Comparison of ENCODE assay signal across 15 cellular contexts in genomic region chr3:5071061-5071460, GRCh38. TPM values are rescaled to one million over a fixed set of nuclear protein-coding genes. Genes with fewer than 3 reads are reported as not detected.
DNase-seq lines count a peak whose midpoint lies in the region; ATAC-seq and TF ChIP-seq lines count a peak whose summit lies in the region.
"Had no signal": no experiment of that assay in that cellular context is flagged by ENCODE, and none has a peak within 500 bp of the region (broad histone marks: within the 10 kb centered on the region; RNA-seq: fewer than 3 reads in every experiment).

No MANE protein-coding gene starts in this region.

- H3K4me3 Mint-ChIP-seq in activated CD8-positive, alpha-beta T cell treated with anti-CD3 and anti-CD28 coated beads for 36 hours, result no peak overlapping the region
- H3K4me3 Mint-ChIP-seq in activated CD8-positive, alpha-beta T cell treated with anti-CD3 and anti-CD28 coated beads, Interleukin-2, amount 10 ng/mL, durations not matched to agents 7 days and 5 days, result no peak overlapping the region
- H3K4me3 Mint-ChIP-seq: activated naive CD4-positive, alpha-beta T cell treated with anti-CD3 and anti-CD28 coated beads for 36 hours; naive thymus-derived CD4-positive, alpha-beta T cell had no signal

- ATAC-seq in activated CD8-positive, alpha-beta T cell treated with anti-CD3 and anti-CD28 coated beads for 36 hours, result peak; percentile 67
- no peak for ATAC-seq in activated CD8-positive, alpha-beta T cell treated with anti-CD3 and anti-CD28 coated beads, Interleukin-2, amount 10 ng/mL, durations not matched to agents 7 days and 5 days
- ATAC-seq in foreskin keratinocyte (peak; percentile 63), HG03045 (IDR thresholded peaks at IDR 0.05; ENCODE audit: unreplicated experiment) (no peak), HG02642 (IDR thresholded peaks at IDR 0.05; ENCODE audit: poor library complexity, unreplicated experiment) (no peak)
- ATAC-seq: naive thymus-derived CD4-positive, alpha-beta T cell had no signal

- no peaks in the 10 kb centered on the region for H3K9me3 ChIP-seq in adipocyte (ENCODE audit: control insufficient read depth, low read length)
- no peaks in the 10 kb centered on the region for H3K9me3 ChIP-seq in uterus
- H3K9me3 ChIP-seq: HAP-1 had no signal

- DNase-seq in activated CD8-positive, alpha-beta T cell treated with anti-CD3 and anti-CD28 coated beads for 36 hours, result no peak
- DNase-seq in activated CD8-positive, alpha-beta T cell treated with anti-CD3 and anti-CD28 coated beads, Interleukin-2, amount 10 ng/mL, durations not matched to agents 7 days and 5 days, result no peak
- DNase-seq in adipocyte (ENCODE audit: low read depth), result peak; percentile 37
- DNase-seq in foreskin keratinocyte, result peak; percentile 40
- DNase-seq in uterus, result peak; percentile 37 to 43
- DNase-seq in COR-L47 (lab: John Stamatoyannopoulos, UW), result no peak
- DNase-seq: activated naive CD4-positive, alpha-beta T cell treated with anti-CD3 and anti-CD28 coated beads for 36 hours; effector CD4-positive, alpha-beta T cell; GF-D8; naive thymus-derived CD4-positive, alpha-beta T cell; NCI-H446 had no signal

- H3K27me3 ChIP-seq in adipocyte (replicated peaks; ENCODE audit: control insufficient read depth, insufficient read depth, low read length) (peaks cover 16% of the 10 kb centered on the region), foreskin keratinocyte (no peaks in the 10 kb centered on the region), uterus (no peaks in the 10 kb centered on the region)

- peaks cover 3% of the 10 kb centered on the region for H3K4me1 Mint-ChIP-seq in activated CD8-positive, alpha-beta T cell treated with anti-CD3 and anti-CD28 coated beads for 36 hours (ENCODE audit: low read depth)
- peaks cover 2% of the 10 kb centered on the region for H3K4me1 Mint-ChIP-seq in activated CD8-positive, alpha-beta T cell treated with anti-CD3 and anti-CD28 coated beads, Interleukin-2, amount 10 ng/mL, durations not matched to agents 7 days and 5 days (ENCODE audit: low read depth)

- CTCF ChIA-PET in activated CD8-positive, alpha-beta T cell treated with anti-CD3 and anti-CD28 coated beads for 36 hours (lab: Charles Lee), result interaction anchor here (1.4 kb wide), 1 partner anchor 12 kb away, joined by 4 read pairs; no protein-coding TSS in a partner anchor
- CTCF ChIA-PET in activated CD8-positive, alpha-beta T cell treated with anti-CD3 and anti-CD28 coated beads, Interleukin-2, amount 10 ng/mL, durations not matched to agents 7 days and 5 days (lab: Charles Lee), result no interaction called here

- H3K4me3 ChIP-seq in adipocyte (ENCODE audit: low read length) (no peak overlapping the region), uterus (no peak overlapping the region)
- H3K4me3 ChIP-seq: HAP-1, SK-N-MC had no signal

- no peak for TF ChIP-seq POLR2A in uterus (IDR thresholded peaks at IDR 0.05)

- H3K36me3 ChIP-seq in adipocyte (ENCODE audit: control insufficient read depth, insufficient read depth, low read length, severe bottlenecking) (no peaks in the 10 kb centered on the region), uterus (no peaks in the 10 kb centered on the region)
- H3K36me3 ChIP-seq: HAP-1 had no signal

- POLR2A ChIA-PET in activated CD8-positive, alpha-beta T cell treated with anti-CD3 and anti-CD28 coated beads for 36 hours (lab: Charles Lee), result interaction anchor here (1.2 kb wide), 1 partner anchor 86 kb away, joined by 4 read pairs; no protein-coding TSS in a partner anchor
- POLR2A ChIA-PET in activated CD8-positive, alpha-beta T cell treated with anti-CD3 and anti-CD28 coated beads, Interleukin-2, amount 10 ng/mL, durations not matched to agents 7 days and 5 days (lab: Charles Lee), result no interaction called here

- no peaks in the 10 kb centered on the region for H3K36me3 Mint-ChIP-seq in activated CD8-positive, alpha-beta T cell treated with anti-CD3 and anti-CD28 coated beads for 36 hours (ENCODE audit: low read depth)
- no peaks in the 10 kb centered on the region for H3K36me3 Mint-ChIP-seq in activated CD8-positive, alpha-beta T cell treated with anti-CD3 and anti-CD28 coated beads, Interleukin-2, amount 10 ng/mL, durations not matched to agents 7 days and 5 days (ENCODE audit: low read depth)
- H3K36me3 Mint-ChIP-seq: naive thymus-derived CD4-positive, alpha-beta T cell had no signal

- H3K27ac Mint-ChIP-seq in activated CD8-positive, alpha-beta T cell treated with anti-CD3 and anti-CD28 coated beads for 36 hours, result no peak overlapping the region
- no peak overlapping the region for H3K27ac Mint-ChIP-seq in activated CD8-positive, alpha-beta T cell treated with anti-CD3 and anti-CD28 coated beads, Interleukin-2, amount 10 ng/mL, durations not matched to agents 7 days and 5 days
- H3K27ac Mint-ChIP-seq: activated naive CD4-positive, alpha-beta T cell treated with anti-CD3 and anti-CD28 coated beads for 36 hours; naive thymus-derived CD4-positive, alpha-beta T cell had no signal

- H3K4me1 ChIP-seq in adipocyte (ENCODE audit: control insufficient read depth, insufficient read depth, low read length) (peaks cover 21% of the 10 kb centered on the region), foreskin keratinocyte (no peaks in the 10 kb centered on the region), uterus (no peaks in the 10 kb centered on the region)
- H3K4me1 ChIP-seq: HAP-1 had no signal

- intact Hi-C loops in activated CD8-positive, alpha-beta T cell treated with anti-CD3 and anti-CD28 coated beads for 36 hours (cut with micrococcal nuclease), result no loop called here
- intact Hi-C loops in uterus (cut with DNase I; ENCODE audit: low total_unique reads), result no loop called here

- no peak overlapping the region for H3K27ac ChIP-seq in foreskin keratinocyte
- H3K27ac ChIP-seq in uterus, result peak overlapping the region in 1 of 2 donors; percentile 20
- H3K27ac ChIP-seq: SK-N-MC had no signal

- H3K9ac ChIP-seq in adipocyte (ENCODE audit: low read length), result no peak overlapping the region

- H3K27me3 Mint-ChIP-seq in activated CD8-positive, alpha-beta T cell treated with anti-CD3 and anti-CD28 coated beads for 36 hours, result no peaks in the 10 kb centered on the region
- peaks cover 31% of the 10 kb centered on the region for H3K27me3 Mint-ChIP-seq in activated CD8-positive, alpha-beta T cell treated with anti-CD3 and anti-CD28 coated beads, Interleukin-2, amount 10 ng/mL, durations not matched to agents 7 days and 5 days (ENCODE audit: low read depth)

- no peak for TF ChIP-seq CTCF in activated CD8-positive, alpha-beta T cell treated with anti-CD3 and anti-CD28 coated beads for 36 hours (IDR thresholded peaks at IDR 0.05)
- TF ChIP-seq CTCF in foreskin keratinocyte (conservative IDR thresholded peaks at IDR 0.05), result peak; percentile 37
- peak in 2 of 4 experiments; percentile 5 to 15 for TF ChIP-seq CTCF in uterus (IDR thresholded peaks at IDR 0.05)

- no peaks in the 10 kb centered on the region for H3K9me3 Mint-ChIP-seq in activated CD8-positive, alpha-beta T cell treated with anti-CD3 and anti-CD28 coated beads for 36 hours
- no peaks in the 10 kb centered on the region for H3K9me3 Mint-ChIP-seq in activated CD8-positive, alpha-beta T cell treated with anti-CD3 and anti-CD28 coated beads, Interleukin-2, amount 10 ng/mL, durations not matched to agents 7 days and 5 days (ENCODE audit: insufficient read depth)
- H3K9me3 Mint-ChIP-seq: activated naive CD4-positive, alpha-beta T cell treated with anti-CD3 and anti-CD28 coated beads for 36 hours; naive thymus-derived CD4-positive, alpha-beta T cell had no signal

RNA-seq across cellular contexts. Expression of gene ARL8B, which starts 51.0 kb away (rescaled TPM):
- total RNA-seq in activated CD8-positive, alpha-beta T cell treated with anti-CD3 and anti-CD28 coated beads for 36 hours, result 10 to 100 TPM; 33.9 to 38.9 TPM
- total RNA-seq in activated CD8-positive, alpha-beta T cell treated with anti-CD3 and anti-CD28 coated beads, Interleukin-2, amount 10 ng/mL, durations not matched to agents 7 days and 5 days, result 10 to 100 TPM; 41.0 to 44.0 TPM
- total RNA-seq in foreskin keratinocyte (54.6 and 64.3 TPM in 2 replicates), uterus (10 to 100 TPM; 22.8 to 80.2 (median 51.2) TPM)
- polyA plus RNA-seq in foreskin keratinocyte, result 32.8 and 33.5 TPM in 2 replicates

Comparison
In these comparisons a context has a peak if more than half of its experiments do, and no peak if none do; other contexts are left out.
1. ATAC-seq: peak in activated CD8-positive, alpha-beta T cell treated with anti-CD3 and anti-CD28 coated beads for 36 hours (single experiment) and foreskin keratinocyte (single experiment); none in activated CD8-positive, alpha-beta T cell treated with anti-CD3 and anti-CD28 coated beads, Interleukin-2, amount 10 ng/mL, durations not matched to agents 7 days and 5 days (single experiment), HG03045 (single experiment) and HG02642 (single experiment).
2. DNase-seq: peak in adipocyte (single experiment), foreskin keratinocyte (2 of 2) and uterus (2 of 2); none in activated CD8-positive, alpha-beta T cell treated with anti-CD3 and anti-CD28 coated beads for 36 hours (single experiment), activated CD8-positive, alpha-beta T cell treated with anti-CD3 and anti-CD28 coated beads, Interleukin-2, amount 10 ng/mL, durations not matched to agents 7 days and 5 days (single experiment) and COR-L47 (single experiment).